In the genomic region with DNA sequence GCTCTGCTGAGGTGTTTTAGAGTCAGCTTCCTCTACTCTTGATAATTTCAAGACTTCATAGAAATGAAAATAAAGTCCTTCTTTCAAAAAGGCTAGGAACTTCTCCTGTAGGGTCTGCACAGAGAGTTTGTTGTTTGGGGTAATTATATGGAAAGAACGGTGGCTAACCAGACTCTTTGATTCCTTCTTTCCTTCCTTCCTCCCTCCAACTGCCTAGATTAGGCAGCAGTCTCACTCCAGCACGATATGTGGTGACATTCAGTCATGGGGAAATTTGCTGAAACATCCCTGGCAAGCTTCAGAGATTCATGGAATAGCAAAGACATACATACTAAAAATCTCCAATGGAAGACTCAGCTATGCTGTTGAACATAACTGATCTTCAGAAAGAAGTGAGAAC, we compare ENCODE assay signal across 27 cellular contexts. TPM values are rescaled to one million over a fixed set of nuclear protein-coding genes. Genes with fewer than 3 reads are reported as not detected.
"Had no signal": no experiment of that assay in that cellular context is flagged by ENCODE, and none has a peak within 500 bp of the region (broad histone marks: within the 10 kb centered on the region; RNA-seq: fewer than 3 reads in every experiment).

No MANE protein-coding gene starts in this region.

- DNase-seq: activated effector memory CD4-positive, alpha-beta T cell treated with Interleukin-2 at 50 U/mL for 16 hours; activated naive CD4-positive, alpha-beta T cell treated with anti-CD3 and anti-CD28 coated beads, Interleukin-2, amount 10 ng/mL, durations not matched to agents 7 days and 5 days; activated T-cell treated with anti-CD3 and anti-CD28 coated beads, Interleukin-2, amount 50 U/mL, for 48 hours; body of pancreas; cortex of kidney; endodermal cell; esophagus squamous epithelium; heart left ventricle; left colon; natural killer cell; pancreas; psoas muscle; stimulated activated CD4-positive, alpha-beta T cell treated with anti-CD3 and anti-CD28 coated beads, Interleukin-2, amount 100 ng/mL, for 24 hours; stimulated activated naive B cell treated with anti-CD40 and anti-IgM and Interleukin-4, amounts not matched to agents 10 μg/mL and 1 μg/mL and 100 μg/mL, for 72 hours; T1000; testis; trophoblast cell had no signal

- H3K4me1 Mint-ChIP-seq: natural killer cell; stimulated activated naive B cell treated with anti-CD40 and anti-IgM and Interleukin-4, amounts not matched to agents 10 μg/mL and 1 μg/mL and 100 μg/mL, for 72 hours had no signal

- H3K27ac ChIP-seq: body of pancreas, cardiac muscle cell, esophagus squamous epithelium, neutrophil, pancreas, psoas muscle, right atrium auricular region, testis, vagina had no signal

- ATAC-seq: body of pancreas; heart left ventricle; left colon; natural killer cell; pancreas; psoas muscle; stimulated activated naive B cell treated with anti-CD40 and anti-IgM and Interleukin-4, amounts not matched to agents 10 μg/mL and 1 μg/mL and 100 μg/mL, for 72 hours; WTC11 had no signal

- H3K4me1 ChIP-seq: esophagus squamous epithelium, pancreas, psoas muscle, testis, vagina had no signal

- H3K27me3 ChIP-seq: body of pancreas, cardiac muscle cell, esophagus squamous epithelium, heart left ventricle, neutrophil, pancreas, right atrium auricular region, testis, vagina had no signal

- H3K27ac Mint-ChIP-seq: activated naive CD4-positive, alpha-beta T cell treated with anti-CD3 and anti-CD28 coated beads, Interleukin-2, amount 10 ng/mL, durations not matched to agents 7 days and 5 days; endodermal cell; mesothelial cell of epicardium; natural killer cell; stimulated activated naive B cell treated with anti-CD40 and anti-IgM and Interleukin-4, amounts not matched to agents 10 μg/mL and 1 μg/mL and 100 μg/mL, for 72 hours; T-helper 1 cell treated with Interleukin-12 subunit alpha and Interleukin-12 subunit beta and Interleukin-4 antibody, amounts not matched to agents 30 μg/mL and 1 μg/mL, for 36 hours; WTC11 had no signal

- H3K4me3 Mint-ChIP-seq: activated naive CD4-positive, alpha-beta T cell treated with anti-CD3 and anti-CD28 coated beads, Interleukin-2, amount 10 ng/mL, durations not matched to agents 7 days and 5 days; endodermal cell; mesothelial cell of epicardium; natural killer cell; stimulated activated naive B cell treated with anti-CD40 and anti-IgM and Interleukin-4, amounts not matched to agents 10 μg/mL and 1 μg/mL and 100 μg/mL, for 72 hours; T-helper 1 cell treated with Interleukin-12 subunit alpha and Interleukin-12 subunit beta and Interleukin-4 antibody, amounts not matched to agents 30 μg/mL and 1 μg/mL, for 36 hours; WTC11 had no signal

- H3K4me3 ChIP-seq: body of pancreas, cardiac muscle cell, esophagus squamous epithelium, heart left ventricle, lung, pancreas, psoas muscle, right atrium auricular region, testis, vagina had no signal

- FAIRE-seq: keratinocyte, pancreas had no signal

- H3K9me3 Mint-ChIP-seq: T-helper 1 cell treated with Interleukin-12 subunit alpha and Interleukin-12 subunit beta and Interleukin-4 antibody, amounts not matched to agents 30 μg/mL and 1 μg/mL, for 36 hours had no signal

- H3K9me3 ChIP-seq: body of pancreas, neutrophil, pancreas, psoas muscle, testis, vagina had no signal

- H3K36me3 ChIP-seq: cardiac muscle cell, esophagus squamous epithelium, heart left ventricle, neutrophil, pancreas, right atrium auricular region, vagina had no signal

- H3K36me3 Mint-ChIP-seq: activated naive CD4-positive, alpha-beta T cell treated with anti-CD3 and anti-CD28 coated beads, Interleukin-2, amount 10 ng/mL, durations not matched to agents 7 days and 5 days; mesothelial cell of epicardium; natural killer cell; stimulated activated naive B cell treated with anti-CD40 and anti-IgM and Interleukin-4, amounts not matched to agents 10 μg/mL and 1 μg/mL and 100 μg/mL, for 72 hours had no signal

RNA-seq across cellular contexts. Expression of gene NTMT2, which starts 4.2 kb away (rescaled TPM):
- total RNA-seq: body of pancreas, cardiac muscle cell, cerebellum, esophagus squamous epithelium, left colon, lung, mesothelial cell of epicardium, natural killer cell, pancreas, vagina had no signal
- polyA plus RNA-seq: keratinocyte, lung, pancreas, psoas muscle had no signal
